ENCODE assay signal across 8 cellular contexts in the genomic region with DNA sequence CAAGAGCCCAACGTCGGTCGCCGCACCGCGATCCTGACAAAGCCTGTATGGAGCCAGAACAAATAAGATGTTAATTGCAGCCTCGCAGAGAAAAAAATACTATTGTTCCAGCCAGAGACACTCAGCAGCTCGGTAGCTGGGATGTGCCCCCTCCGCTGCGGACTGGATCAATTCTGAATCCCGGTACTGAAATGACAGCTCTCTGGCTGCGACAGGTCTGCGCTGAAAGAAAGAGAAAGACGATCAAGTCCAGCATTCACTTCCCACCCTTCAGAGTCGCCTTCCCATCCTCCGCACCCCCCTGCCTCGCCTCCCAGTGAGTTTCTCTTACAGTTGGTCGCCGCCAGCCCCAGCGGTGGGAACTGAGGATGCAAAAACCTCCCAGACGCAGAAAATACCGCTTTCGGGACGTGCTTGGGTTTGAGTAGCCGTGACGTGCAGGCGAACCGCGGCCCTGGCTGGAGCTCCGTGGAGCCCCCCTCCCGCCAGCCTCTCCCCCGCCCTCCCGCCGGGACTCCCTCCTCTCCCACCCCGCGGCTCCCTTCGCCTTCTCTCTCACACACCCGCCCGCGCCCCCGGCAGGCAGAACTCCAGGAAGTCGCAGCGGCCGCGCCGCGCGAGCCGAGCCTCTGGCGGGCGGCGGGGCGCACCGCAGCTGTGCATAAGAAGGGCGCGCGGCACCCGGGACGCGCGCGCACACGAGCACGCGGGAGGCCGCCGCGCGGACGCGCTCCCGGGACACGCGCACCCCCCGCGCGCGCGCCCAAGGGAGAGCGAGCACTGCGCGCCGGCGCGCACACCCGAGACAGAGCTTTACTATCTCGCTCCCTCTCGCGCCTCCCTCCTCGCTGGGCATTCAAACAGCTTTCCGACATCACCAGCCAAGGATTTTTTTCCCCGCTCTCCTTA. TPM values are rescaled to one million over a fixed set of nuclear protein-coding genes. Genes with fewer than 3 reads are reported as not detected.
DNase-seq lines count a peak whose midpoint lies in the region; ATAC-seq and TF ChIP-seq lines count a peak whose summit lies in the region.

ADGRB3 (plus strand) TSS at position 780 of the 909 bp plus-strand sequence. CDS start 3,394 bp downstream, outside the sequence.

- intact Hi-C loops in esophagus squamous epithelium (cut with DNase I) = no loop called here

- ATAC-seq in GM19452 (IDR thresholded peaks at IDR 0.05; ENCODE audit: unreplicated experiment) (peak; percentile 81), HG03460 (IDR thresholded peaks at IDR 0.05; ENCODE audit: unreplicated experiment) (peak; percentile 72)

- H3K27ac ChIP-seq in esophagus squamous epithelium (peak within 1 kb of the TSS; percentile 15 to 85 (median 78)), thymus (ENCODE audit: low read depth) (no peak within 1 kb of the TSS)

- peaks cover 4 to 35% (median 8%) of the 10 kb centered on the region in 3 donors for H3K4me1 ChIP-seq in esophagus squamous epithelium
- H3K4me1 ChIP-seq in mononuclear cell (ENCODE audit: insufficient read depth, low read length) = peaks cover 13% of the 10 kb centered on the region
- no peaks in the 10 kb centered on the region for H3K4me1 ChIP-seq in thymus (ENCODE audit: control insufficient read depth, insufficient read depth, low read length)

- no peaks in the 10 kb centered on the region for H3K9me3 ChIP-seq in esophagus squamous epithelium
- no peaks in the 10 kb centered on the region for H3K9me3 ChIP-seq in mononuclear cell (ENCODE audit: low read depth, low read length)
- no peaks in the 10 kb centered on the region for H3K9me3 ChIP-seq in thymus (ENCODE audit: control insufficient read depth)

- H3K4me3 ChIP-seq in esophagus squamous epithelium = peak within 1 kb of the TSS; percentile 44 to 74 (median 62)
- peak within 1 kb of the TSS; percentile 45 for H3K4me3 ChIP-seq in mononuclear cell (ENCODE audit: low read length)
- H3K4me3 ChIP-seq in thymus (ENCODE audit: low read length) = peak within 1 kb of the TSS; percentile 46

- peak in 1 of 6 experiments; percentile 12 for TF ChIP-seq CTCF in esophagus squamous epithelium (IDR thresholded peaks at IDR 0.05)

- H3K36me3 ChIP-seq in esophagus squamous epithelium = no peaks in the 10 kb centered on the region
- no peaks in the 10 kb centered on the region for H3K36me3 ChIP-seq in thymus (ENCODE audit: control insufficient read depth, insufficient read depth)

- peak; percentile 95 for DNase-seq in COLO668 (lab: John Stamatoyannopoulos, UW; ENCODE audit: unreplicated experiment)
- peak; percentile 67 for DNase-seq in NCI-H524 treated with DMSO at 0.1 percent for 48 hours (lab: John Stamatoyannopoulos, UW)
- peak; percentile 28 for DNase-seq in activated T-cell treated with anti-CD3 and anti-CD28 coated beads, Interleukin-2, amount 50 U/mL, for 1 hour
- DNase-seq in esophagus squamous epithelium (lab: John Stamatoyannopoulos, UW) = no peak

- TF ChIP-seq POLR2A in esophagus squamous epithelium (IDR thresholded peaks at IDR 0.05) = no peak

- H3K27me3 ChIP-seq in esophagus squamous epithelium (peaks cover 0 to 65% (median 2%) of the 10 kb centered on the region in 4 donors), mononuclear cell (ENCODE audit: insufficient read depth, low read length) (peaks cover 45% of the 10 kb centered on the region), thymus (ENCODE audit: control insufficient read depth, insufficient read depth) (peaks cover 30% of the 10 kb centered on the region)

- 0 to 2% methylated on average over 24 to 36 of the region's 92 CpGs for WGBS in esophagus squamous epithelium, 2 donors
- WGBS in thymus = under 1% methylated on average over 92 of the region's 92 CpGs

RNA-seq across cellular contexts. Expression of gene ADGRB3, which starts in this region (rescaled TPM):
- total RNA-seq in esophagus squamous epithelium (1 to 10 TPM in 1 of 4 donors, under 1 TPM in 3; 0.04 to 1.1 (median 0.32) TPM), mononuclear cell (0.10 TPM)
- 0.09 TPM for polyA plus RNA-seq in thymus
